In the genomic region with DNA sequence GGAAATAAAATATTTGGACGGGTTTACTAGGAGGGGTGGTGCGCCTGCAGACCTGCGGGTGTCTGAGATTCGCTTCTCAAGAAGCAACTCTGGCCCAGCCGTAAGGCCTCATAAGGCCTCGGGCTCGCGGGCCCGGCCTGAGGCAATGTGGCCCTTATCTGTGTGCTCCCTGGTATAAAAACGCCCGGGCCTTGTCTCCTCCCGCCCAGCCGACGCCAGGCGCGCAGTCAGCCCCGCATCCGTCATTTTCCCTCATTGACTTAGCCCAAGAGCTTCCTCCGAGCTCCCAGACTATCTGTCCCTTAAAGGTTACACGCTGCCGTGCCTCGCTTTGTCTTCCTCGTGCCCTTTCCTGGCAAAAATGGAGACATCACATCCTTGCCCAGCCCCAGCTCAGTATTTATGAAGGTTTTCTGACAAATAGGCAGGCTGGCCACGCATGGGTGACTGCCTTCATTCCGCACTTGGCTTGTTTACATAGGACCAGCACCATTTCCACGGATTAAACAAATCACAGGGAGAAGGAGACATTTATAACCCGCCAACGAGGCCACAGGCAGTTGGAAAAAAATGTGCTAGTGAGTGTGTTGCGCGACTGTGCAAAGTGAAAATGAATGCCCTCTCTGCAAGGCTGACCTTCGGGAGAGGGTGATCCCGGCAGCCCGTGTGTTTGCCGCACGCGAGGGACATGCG, we compare ENCODE assay signal across 10 cellular contexts.
A peak's percentile ranks its signal among the peaks of the same experiment; 100 is the strongest.
DNase-seq lines count a peak whose midpoint lies in the region; ATAC-seq and TF ChIP-seq lines count a peak whose summit lies in the region.
"Had no signal": no experiment of that assay in that cellular context is flagged by ENCODE, and none has a peak within 500 bp of the region (broad histone marks: within the 10 kb centered on the region; RNA-seq: fewer than 3 reads in every experiment).

No MANE protein-coding gene starts in this region.

- H3K4me3 Mint-ChIP-seq in activated T-cell treated with anti-CD3 and anti-CD28 coated beads, Interleukin-2, amount 50 U/mL, for 24 hours: peak overlapping the region; percentile 71
- peak overlapping the region; percentile 79 for H3K4me3 Mint-ChIP-seq in mesothelial cell of epicardium

- H3K9me3 Mint-ChIP-seq in activated T-cell treated with anti-CD3 and anti-CD28 coated beads, Interleukin-2, amount 50 U/mL, for 24 hours: no peaks in the 10 kb centered on the region
- no peaks in the 10 kb centered on the region for H3K9me3 Mint-ChIP-seq in mesothelial cell of epicardium

- no peak for DNase-seq in activated T-cell treated with anti-CD3 and anti-CD28 coated beads, Interleukin-2, amount 50 U/mL, for 24 hours
- no peak for DNase-seq in activated T-cell treated with anti-CD3 and anti-CD28 coated beads for 4 hours
- DNase-seq in choroid plexus epithelial cell (ENCODE audit: low read depth): peak; percentile 9
- DNase-seq in mesothelial cell of epicardium (ENCODE audit: low spot score in 2 of 2, unreplicated experiment in 2 of 2): no peak
- no peak for DNase-seq in thoracic aorta (ENCODE audit: low spot score)
- DNase-seq in effector memory CD4-positive, alpha-beta T cell: no peak
- DNase-seq in NCI-H2107 treated with DMSO at 0.1 percent for 48 hours (lab: John Stamatoyannopoulos, UW; ENCODE audit: unreplicated experiment): no peak
- DNase-seq in foreskin melanocyte: no peak
- DNase-seq: NCI-H1417 treated with DMSO at 0.1 percent for 48 hours had no signal

- no peaks in the 10 kb centered on the region for H3K36me3 Mint-ChIP-seq in activated T-cell treated with anti-CD3 and anti-CD28 coated beads, Interleukin-2, amount 50 U/mL, for 24 hours (ENCODE audit: low read depth)
- H3K36me3 Mint-ChIP-seq in mesothelial cell of epicardium: no peaks in the 10 kb centered on the region

- H3K4me3 ChIP-seq in choroid plexus epithelial cell (ENCODE audit: low read depth, low read length): peak overlapping the region; percentile 71
- H3K4me3 ChIP-seq in thoracic aorta: peak overlapping the region; percentile 83
- H3K4me3 ChIP-seq in effector memory CD4-positive, alpha-beta T cell (ENCODE audit: insufficient read depth, low read depth, low read length, poor library complexity, severe bottlenecking): no peak overlapping the region

- H3K4me1 Mint-ChIP-seq in activated T-cell treated with anti-CD3 and anti-CD28 coated beads, Interleukin-2, amount 50 U/mL, for 24 hours (ENCODE audit: low read depth): peaks cover 22% of the 10 kb centered on the region
- peaks cover 22% of the 10 kb centered on the region for H3K4me1 Mint-ChIP-seq in mesothelial cell of epicardium

- H3K27me3 Mint-ChIP-seq in activated T-cell treated with anti-CD3 and anti-CD28 coated beads, Interleukin-2, amount 50 U/mL, for 24 hours: peaks cover 52% of the 10 kb centered on the region
- H3K27me3 Mint-ChIP-seq in mesothelial cell of epicardium (ENCODE audit: low read depth): peaks cover 37% of the 10 kb centered on the region

- H3K36me3 ChIP-seq in thoracic aorta: no peaks in the 10 kb centered on the region
- no peaks in the 10 kb centered on the region for H3K36me3 ChIP-seq in effector memory CD4-positive, alpha-beta T cell (ENCODE audit: control insufficient read depth, insufficient read depth, low read length)

- H3K9me3 ChIP-seq in thoracic aorta: no peaks in the 10 kb centered on the region
- no peaks in the 10 kb centered on the region for H3K9me3 ChIP-seq in effector memory CD4-positive, alpha-beta T cell (ENCODE audit: control insufficient read depth, low read length)
- H3K9me3 ChIP-seq: SK-N-SH had no signal

- no peak overlapping the region for H3K27ac ChIP-seq in thoracic aorta
- no peak overlapping the region for H3K27ac ChIP-seq in effector memory CD4-positive, alpha-beta T cell (ENCODE audit: insufficient read depth, low read length, poor library complexity, severe bottlenecking)

- H3K27ac Mint-ChIP-seq in activated T-cell treated with anti-CD3 and anti-CD28 coated beads, Interleukin-2, amount 50 U/mL, for 24 hours: no peak overlapping the region
- peak overlapping the region; percentile 51 for H3K27ac Mint-ChIP-seq in mesothelial cell of epicardium

- peaks cover 5 to 14% of the 10 kb centered on the region in 2 donors for H3K4me1 ChIP-seq in thoracic aorta (ENCODE audit: control insufficient read depth in 1 of 2, low read depth in 2 of 2)
- no peaks in the 10 kb centered on the region for H3K4me1 ChIP-seq in effector memory CD4-positive, alpha-beta T cell (ENCODE audit: control insufficient read depth, insufficient read depth, low read length, poor library complexity, severe bottlenecking)

- ATAC-seq in thoracic aorta (ENCODE audit: insufficient number of reproducible peaks, low FRiP score, low read depth): no peak

- TF ChIP-seq CTCF in choroid plexus epithelial cell (conservative IDR thresholded peaks at IDR 0.05; ENCODE audit: low read depth, low read length): no peak
- TF ChIP-seq CTCF in mesothelial cell of epicardium (IDR thresholded peaks at IDR 0.05; ENCODE audit: unreplicated experiment): no peak
- TF ChIP-seq CTCF in thoracic aorta (IDR thresholded peaks at IDR 0.05): no peak

- H3K27me3 ChIP-seq in thoracic aorta (replicated peaks; ENCODE audit: insufficient read depth): no peaks in the 10 kb centered on the region
- peaks cover 3% of the 10 kb centered on the region for H3K27me3 ChIP-seq in effector memory CD4-positive, alpha-beta T cell (replicated peaks; ENCODE audit: control insufficient read depth, insufficient read depth, low read length, poor library complexity, severe bottlenecking)
